25 cellular contexts compared by ENCODE assay signal in genomic region chr7:104653870-104654401, GRCh38.
"Had no signal": no experiment of that assay in that cellular context is flagged by ENCODE, and none has a peak within 500 bp of the region (broad histone marks: within the 10 kb centered on the region; RNA-seq: fewer than 3 reads in every experiment).

No MANE protein-coding gene starts in this region.

- H3K27ac Mint-ChIP-seq: activated T-cell treated with anti-CD3 and anti-CD28 coated beads, Interleukin-2, amount 50 U/mL, for 72 hours; dendritic cell treated with granulocyte-macrophage colony-stimulating factor and Interleukin-4, amounts not matched to agents 40 ng/mL and 50 ng/mL, for 4 days; memory B cell; naive B cell; progenitor cell of endocrine pancreas; stimulated activated naive CD8-positive, alpha-beta T cell treated with anti-CD3 and anti-CD28 coated beads, Interleukin-15, amount 100 ng/mL, for 72 hours had no signal

- H3K27ac ChIP-seq: breast epithelium, gastrocnemius medialis, left ventricle myocardium inferior, suprapubic skin, transverse colon, uterus, WERI-Rb-1 had no signal

- H3K9me3 ChIP-seq: breast epithelium, gastrocnemius medialis, left ventricle myocardium inferior, suprapubic skin, transverse colon, uterus had no signal

- H3K4me3 Mint-ChIP-seq: activated T-cell treated with anti-CD3 and anti-CD28 coated beads, Interleukin-2, amount 50 U/mL, for 72 hours; dendritic cell treated with granulocyte-macrophage colony-stimulating factor and Interleukin-4, amounts not matched to agents 40 ng/mL and 50 ng/mL, for 4 days; memory B cell; naive B cell; neural crest cell; stimulated activated naive CD8-positive, alpha-beta T cell treated with anti-CD3 and anti-CD28 coated beads, Interleukin-15, amount 100 ng/mL, for 72 hours had no signal

- H3K4me1 Mint-ChIP-seq: memory B cell; naive B cell; neural crest cell; stimulated activated naive CD8-positive, alpha-beta T cell treated with anti-CD3 and anti-CD28 coated beads, Interleukin-15, amount 100 ng/mL, for 72 hours had no signal

- H3K36me3 ChIP-seq: breast epithelium, gastrocnemius medialis, left ventricle myocardium inferior, suprapubic skin, transverse colon, uterus, WERI-Rb-1 had no signal

- ATAC-seq: activated T-cell treated with anti-CD3 and anti-CD28 coated beads, Interleukin-2, amount 50 U/mL, for 72 hours; esophagus mucosa; gastrocnemius medialis; stimulated activated naive CD8-positive, alpha-beta T cell treated with anti-CD3 and anti-CD28 coated beads, Interleukin-15, amount 100 ng/mL, for 72 hours had no signal

- H3K4me3 ChIP-seq: breast epithelium, gastrocnemius medialis, left ventricle myocardium inferior, suprapubic skin, transverse colon, uterus had no signal

- H3K27me3 ChIP-seq: gastrocnemius medialis, suprapubic skin, transverse colon, uterus had no signal

- H3K36me3 Mint-ChIP-seq: memory B cell, naive B cell had no signal

- DNase-seq: activated CD4-positive, alpha-beta T cell treated with anti-CD3 and anti-CD28 coated beads for 1 hour; activated CD4-positive, alpha-beta T cell treated with anti-CD3 and anti-CD28 coated beads, Interleukin-2, amount 50 U/mL, for 4 hours; activated effector memory CD4-positive, alpha-beta T cell treated with anti-CD3 and anti-CD28 coated beads, Interleukin-2, amount 50 U/mL, for 16 hours; activated naive CD4-positive, alpha-beta T cell treated with anti-CD3 and anti-CD28 coated beads, Interleukin-2, amount 50 U/mL, for 16 hours; activated T-cell treated with anti-CD3 and anti-CD28 coated beads, Interleukin-2, amount 50 U/mL, for 72 hours; aorta; effector CD8-positive, alpha-beta T cell; gastrocnemius medialis; head of caudate nucleus; kidney; left ventricle myocardium inferior; naive B cell; small intestine; stimulated activated CD4-positive, alpha-beta T cell treated with anti-CD3 and anti-CD28 coated beads, Interleukin-4, amount 100 ng/mL, for 1 hour; stimulated activated naive CD8-positive, alpha-beta T cell treated with anti-CD3 and anti-CD28 coated beads, Interleukin-15, amount 100 ng/mL, for 72 hours; transverse colon; uterus; WERI-Rb-1 had no signal

- H3K4me1 ChIP-seq: breast epithelium, gastrocnemius medialis, left ventricle myocardium inferior, suprapubic skin, transverse colon, uterus had no signal
